ENCODE assay signal across 8 cellular contexts in the genomic region with DNA sequence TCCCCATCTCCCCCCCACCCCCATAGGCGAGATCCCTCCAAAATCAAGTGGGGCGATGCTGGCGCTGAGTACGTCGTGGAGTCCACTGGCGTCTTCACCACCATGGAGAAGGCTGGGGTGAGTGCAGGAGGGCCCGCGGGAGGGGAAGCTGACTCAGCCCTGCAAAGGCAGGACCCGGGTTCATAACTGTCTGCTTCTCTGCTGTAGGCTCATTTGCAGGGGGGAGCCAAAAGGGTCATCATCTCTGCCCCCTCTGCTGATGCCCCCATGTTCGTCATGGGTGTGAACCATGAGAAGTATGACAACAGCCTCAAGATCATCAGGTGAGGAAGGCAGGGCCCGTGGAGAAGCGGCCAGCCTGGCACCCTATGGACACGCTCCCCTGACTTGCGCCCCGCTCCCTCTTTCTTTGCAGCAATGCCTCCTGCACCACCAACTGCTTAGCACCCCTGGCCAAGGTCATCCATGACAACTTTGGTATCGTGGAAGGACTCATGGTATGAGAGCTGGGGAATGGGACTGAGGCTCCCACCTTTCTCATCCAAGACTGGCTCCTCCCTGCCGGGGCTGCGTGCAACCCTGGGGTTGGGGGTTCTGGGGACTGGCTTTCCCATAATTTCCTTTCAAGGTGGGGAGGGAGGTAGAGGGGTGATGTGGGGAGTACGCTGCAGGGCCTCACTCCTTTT. TPM values are rescaled to one million over a fixed set of nuclear protein-coding genes. Genes with fewer than 3 reads are reported as not detected.
A peak's percentile ranks its signal among the peaks of the same experiment; 100 is the strongest.
DNase-seq lines count a peak whose midpoint lies in the region; ATAC-seq and TF ChIP-seq lines count a peak whose summit lies in the region.

No MANE protein-coding gene starts in this region.

- peak overlapping the region; percentile 97 for H3K4me2 ChIP-seq in skeletal muscle satellite cell (ENCODE audit: low read length)

- H3K4me3 ChIP-seq in SK-N-MC = peak overlapping the region; percentile 97; the same call in 1 of the 2 replicates
- H3K4me3 ChIP-seq in epithelial cell of proximal tubule (ENCODE audit: low read depth, low read length) = peak overlapping the region; percentile 99
- H3K4me3 ChIP-seq in skeletal muscle satellite cell (ENCODE audit: low read length) = peak overlapping the region; percentile 94
- H3K4me3 ChIP-seq in SJCRH30 = no peak overlapping the region

- H3K9me3 ChIP-seq in SK-N-MC (ENCODE audit: low read depth, low read length) = no peaks in the 10 kb centered on the region
- no peaks in the 10 kb centered on the region for H3K9me3 ChIP-seq in skeletal muscle satellite cell (replicated peaks; ENCODE audit: low read length)
- no peaks in the 10 kb centered on the region for H3K9me3 ChIP-seq in SJCRH30 (replicated peaks)

- TF ChIP-seq POLR2A in GM19099 (IDR thresholded peaks at IDR 0.05; ENCODE audit: extremely low read depth, insufficient read length, low read depth) = peak; percentile 19

- peaks cover 69% of the 10 kb centered on the region for H3K4me1 ChIP-seq in skeletal muscle satellite cell (ENCODE audit: control insufficient read depth, insufficient read depth, low read length)
- H3K4me1 ChIP-seq in SJCRH30 = peaks cover 17% of the 10 kb centered on the region; the same call in 1 of the 2 replicates

- DNase-seq in SK-N-MC (ENCODE audit: low read depth, low spot score) (no peak), epithelial cell of proximal tubule (ENCODE audit: low read depth) (no peak), SJCRH30 (no peak), AG08396 (ENCODE audit: low spot score) (no peak)

- no peak for TF ChIP-seq CTCF in epithelial cell of proximal tubule (conservative IDR thresholded peaks at IDR 0.05; ENCODE audit: low read depth, low read length)

- H3K9ac ChIP-seq in SK-N-MC (ENCODE audit: insufficient read length) (no peak overlapping the region), skeletal muscle satellite cell (ENCODE audit: low read depth, low read length) (peak overlapping the region; percentile 96)

- H3K27ac ChIP-seq in SK-N-MC (peak overlapping the region; percentile 96; the same call in 1 of the 2 replicates), SJCRH30 (no peak overlapping the region)

- H3K36me3 ChIP-seq in SK-N-MC (ENCODE audit: insufficient read depth, low read length) (peaks cover 46% of the 10 kb centered on the region), skeletal muscle satellite cell (ENCODE audit: insufficient read depth, low read length) (peaks cover 58% of the 10 kb centered on the region), SJCRH30 (peaks cover 47% of the 10 kb centered on the region)

- no peaks in the 10 kb centered on the region for H3K27me3 ChIP-seq in skeletal muscle satellite cell (ENCODE audit: control insufficient read depth, insufficient read depth, low read length)
- H3K27me3 ChIP-seq in SJCRH30 = no peaks in the 10 kb centered on the region

- no peak for ATAC-seq in HG02798 (IDR thresholded peaks at IDR 0.05; ENCODE audit: poor library complexity, unreplicated experiment)
- ATAC-seq in GM21367 (IDR thresholded peaks at IDR 0.05; ENCODE audit: unreplicated experiment) = no peak

RNA-seq across cellular contexts. Expression of a gene that starts 2.7 kb away (rescaled TPM):
- total RNA-seq in epithelial cell of proximal tubule = 6,260 and 7,673 TPM in 2 replicates
- total RNA-seq in skeletal muscle satellite cell (2012; rRNA removed) = 9,006 and 10,057 TPM in 2 replicates
- 4,776 and 4,843 TPM in 2 replicates for total RNA-seq in SJCRH30 (2014; rRNA removed; shearing (Covaris generic))

RNA-seq across cellular contexts. Expression of a gene that starts 18.8 kb away (rescaled TPM):
- total RNA-seq in epithelial cell of proximal tubule = 7.5 and 11.3 TPM in 2 replicates
- total RNA-seq in skeletal muscle satellite cell (2012; rRNA removed) = 8.6 and 8.7 TPM in 2 replicates
- total RNA-seq in SJCRH30 (2014; rRNA removed; shearing (Covaris generic)) = 10.3 and 13.8 TPM in 2 replicates

RNA-seq across cellular contexts. Expression of a gene that starts 31.1 kb away (rescaled TPM):
- 43.2 and 66.0 TPM in 2 replicates for total RNA-seq in epithelial cell of proximal tubule
- total RNA-seq in skeletal muscle satellite cell (2012; rRNA removed) = 33.4 and 40.1 TPM in 2 replicates
- 63.8 and 67.7 TPM in 2 replicates for total RNA-seq in SJCRH30 (2014; rRNA removed; shearing (Covaris generic))

RNA-seq across cellular contexts. Expression of a gene that starts 43.1 kb away (rescaled TPM):
- total RNA-seq in epithelial cell of proximal tubule = 74.8 and 109 TPM in 2 replicates
- total RNA-seq in skeletal muscle satellite cell (2012; rRNA removed) = 34.1 and 35.7 TPM in 2 replicates
- 215 and 218 TPM in 2 replicates for total RNA-seq in SJCRH30 (2014; rRNA removed; shearing (Covaris generic))

RNA-seq across cellular contexts. Expression of a gene that starts 44.0 kb away (rescaled TPM):
- 132 and 156 TPM in 2 replicates for total RNA-seq in epithelial cell of proximal tubule
- 106 and 117 TPM in 2 replicates for total RNA-seq in skeletal muscle satellite cell (2012; rRNA removed)
- total RNA-seq in SJCRH30 (2014; rRNA removed; shearing (Covaris generic)) = 200 and 208 TPM in 2 replicates
